26 cellular contexts compared by ENCODE assay signal in genomic region chr2:26457241-26457666, GRCh38. TPM values are rescaled to one million over a fixed set of nuclear protein-coding genes. Genes with fewer than 3 reads are reported as not detected.
DNase-seq lines count a peak whose midpoint lies in the region; TF ChIP-seq lines count a peak whose summit lies in the region.
"Had no signal": no experiment of that assay in that cellular context is flagged by ENCODE, and none has a peak within 500 bp of the region (broad histone marks: within the 10 kb centered on the region; RNA-seq: fewer than 3 reads in every experiment).

No MANE protein-coding gene starts in this region.

- H3K27me3 ChIP-seq in smooth muscle cell (ENCODE audit: low read depth): no peaks in the 10 kb centered on the region
- H3K27me3 ChIP-seq: upper lobe of right lung had no signal

- no peaks in the 10 kb centered on the region for H3K36me3 ChIP-seq in smooth muscle cell (ENCODE audit: low read depth)
- H3K36me3 ChIP-seq: upper lobe of right lung had no signal

- H4K20me1 ChIP-seq in smooth muscle cell (ENCODE audit: low read depth): no peaks in the 10 kb centered on the region

- no peaks in the 10 kb centered on the region for H3F3A ChIP-seq in smooth muscle cell (ENCODE audit: low read depth)

- no peaks in the 10 kb centered on the region for H3K79me2 ChIP-seq in smooth muscle cell (ENCODE audit: low read depth)

- DNase-seq in DMS79 (lab: John Stamatoyannopoulos, UW) (peak; percentile 46), M059J (ENCODE audit: low read depth) (peak; percentile 16), left kidney (ENCODE audit: low read depth, low spot score) (peak; percentile 59), smooth muscle cell (lab: John Stamatoyannopoulos, UW; ENCODE audit: unreplicated experiment) (no peak), SHP77 treated with DMSO at 0.1 percent for 48 hours (lab: John Stamatoyannopoulos, UW) (no peak), NCI-H1436 treated with DMSO at 0.1 percent for 48 hours (lab: John Stamatoyannopoulos, UW) (no peak), NCI-H2196 (lab: John Stamatoyannopoulos, UW; ENCODE audit: unreplicated experiment) (no peak)
- DNase-seq: activated CD8-positive, alpha-beta memory T cell treated with anti-CD3 and anti-CD28 coated beads for 24 hours; activated naive CD4-positive, alpha-beta T cell treated with anti-CD3 and anti-CD28 coated beads for 36 hours; activated T-cell treated with anti-CD3 and anti-CD28 coated beads, Interleukin-2, amount 50 U/mL, for 24 hours; amygdala; CD4-positive, alpha-beta memory T cell; cortex of kidney; glutamatergic neuron; Karpas-422; NCI-H1048; NCI-H2029 treated with DMSO at 0.1 percent for 48 hours; NCI-H526; occipital lobe; retina; Right ventricle myocardium superior; SW 1271; upper lobe of right lung had no signal

- 81% methylated on average over 11 of the region's 11 CpGs for WGBS in smooth muscle cell (ENCODE audit: low lambda C conversion rate)

- no peak overlapping the region for H3K4me3 ChIP-seq in smooth muscle cell
- H3K4me3 ChIP-seq: upper lobe of right lung had no signal

- no peak overlapping the region for H3K9ac ChIP-seq in smooth muscle cell (ENCODE audit: low read depth)

- peaks cover 10% of the 10 kb centered on the region for H3K4me1 ChIP-seq in smooth muscle cell (ENCODE audit: low read depth)

- H2AFZ ChIP-seq in smooth muscle cell (ENCODE audit: low read depth): no peak overlapping the region

- TF ChIP-seq CTCF in smooth muscle cell (IDR thresholded peaks at IDR 0.05; ENCODE audit: borderline replicate concordance, insufficient read depth, poor library complexity, severe bottlenecking): no peak

- peak overlapping the region; percentile 52 for H3K27ac ChIP-seq in smooth muscle cell (ENCODE audit: low read depth)
- H3K27ac ChIP-seq: upper lobe of right lung had no signal

- H3K9me3 ChIP-seq in smooth muscle cell (replicated peaks; ENCODE audit: low read depth): no peaks in the 10 kb centered on the region
- H3K9me3 ChIP-seq: upper lobe of right lung had no signal

- H3K4me2 ChIP-seq in smooth muscle cell: no peak overlapping the region

RNA-seq across cellular contexts. Expression of gene OTOF, which starts 20.7 kb away (rescaled TPM):
- total RNA-seq in M059J (2014; rRNA removed; shearing (Covaris generic)): 0.05 TPM in 1 of 2 replicates, not detected in the other
- not detected in 2 replicates for total RNA-seq in smooth muscle cell
- polyA plus RNA-seq in smooth muscle cell: 0.05 TPM in 1 of 2 replicates, not detected in the other
- total RNA-seq: bronchial epithelial cell, fibroblast of lung, mammary epithelial cell, Right ventricle myocardium superior had no signal
- polyA plus RNA-seq: fibroblast of lung, mammary epithelial cell had no signal

RNA-seq across cellular contexts. Expression of gene DRC1, which starts 55.5 kb away (rescaled TPM):
- total RNA-seq in M059J (2014; rRNA removed; shearing (Covaris generic)): not detected in 2 replicates
- 0.09 TPM in 1 of 2 replicates, not detected in the other for total RNA-seq in smooth muscle cell
- 0.14 TPM in 1 of 2 replicates, not detected in the other for polyA plus RNA-seq in smooth muscle cell
- total RNA-seq: activated naive CD4-positive, alpha-beta T cell treated with anti-CD3 and anti-CD28 coated beads for 36 hours; bronchial epithelial cell; CD4-positive, alpha-beta memory T cell; Right ventricle myocardium superior; upper lobe of right lung had no signal
- polyA plus RNA-seq: CD4-positive, alpha-beta memory T cell; mammary epithelial cell had no signal

Comparison
In these comparisons a context has a peak if more than half of its experiments do, and no peak if none do; other contexts are left out.
1. DNase-seq: peak in DMS79 (single experiment), M059J (single experiment) and left kidney (single experiment); none in smooth muscle cell (single experiment), SHP77 treated with DMSO at 0.1 percent for 48 hours (single experiment), NCI-H1436 treated with DMSO at 0.1 percent for 48 hours (single experiment) and NCI-H2196 (single experiment).